In the genomic region with DNA sequence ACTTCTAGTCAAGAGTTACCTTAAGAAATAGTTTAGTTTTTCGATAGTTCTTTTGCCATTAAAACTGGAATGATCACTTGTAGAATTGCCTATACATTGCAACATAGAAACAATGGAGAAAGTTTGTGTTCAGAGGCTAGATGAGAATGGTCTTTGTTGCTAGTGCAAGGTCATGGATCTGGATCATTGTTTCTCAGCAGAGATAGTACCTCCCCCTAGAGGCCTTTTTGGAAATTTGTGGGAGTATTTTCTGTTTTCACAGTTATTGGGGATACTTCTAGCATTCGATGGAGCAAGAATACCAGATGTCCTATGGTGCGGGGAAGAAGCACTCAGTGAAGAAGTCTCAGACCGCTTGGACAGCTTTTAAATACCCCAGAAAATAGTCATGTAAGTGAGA, we compare ENCODE assay signal across 9 cellular contexts.
A peak's percentile ranks its signal among the peaks of the same experiment; 100 is the strongest.
DNase-seq lines count a peak whose midpoint lies in the region; ATAC-seq, FAIRE-seq and TF ChIP-seq lines count a peak whose summit lies in the region.
"Had no signal": no experiment of that assay in that cellular context is flagged by ENCODE, and none has a peak within 500 bp of the region (broad histone marks: within the 10 kb centered on the region; RNA-seq: fewer than 3 reads in every experiment).

No MANE protein-coding gene starts in this region.

- H3K4me3 Mint-ChIP-seq in natural killer cell: no peak overlapping the region

- WGBS in ovary, 3 donors: 66 to 79% (median 73%) methylated on average over 4 of the region's 4 CpGs

- no peak for FAIRE-seq in bronchial epithelial cell (lab: Jason Lieb, UNC)

- TF ChIP-seq CTCF in bronchial epithelial cell (IDR thresholded peaks at IDR 0.05; ENCODE audit: insufficient read depth, low read length, severe bottlenecking) (peak; percentile 58), natural killer cell (IDR thresholded peaks at IDR 0.05) (no peak), ovary (IDR thresholded peaks at IDR 0.05) (no peak)

- DNase-seq in EH (ENCODE audit: low read depth): peak; percentile 55
- peak; percentile 46 to 54 for DNase-seq in Kasumi-1 (lab: John Stamatoyannopoulos, UW)
- peak; percentile 66 for DNase-seq in bronchial epithelial cell (ENCODE audit: low read depth)
- DNase-seq in medulla oblongata (ENCODE audit: extremely low spot score): peak; percentile 16
- no peak for DNase-seq in natural killer cell
- DNase-seq in ovary: no peak
- no peak for DNase-seq in stimulated activated CD4-positive, alpha-beta T cell treated with anti-CD3 and anti-CD28 coated beads, Interleukin-4, amount 100 ng/mL, for 4 hours
- DNase-seq in T1000 (lab: John Stamatoyannopoulos, UW): no peak
- DNase-seq: left colon had no signal

- H3K27ac ChIP-seq in ovary: no peak overlapping the region

- no peak overlapping the region for H3K27ac Mint-ChIP-seq in natural killer cell

- no peaks in the 10 kb centered on the region for H3K36me3 Mint-ChIP-seq in natural killer cell

- TF ChIP-seq EP300 in ovary (IDR thresholded peaks at IDR 0.05): no peak

- no peak overlapping the region for H3K4me3 ChIP-seq in bronchial epithelial cell (ENCODE audit: low read depth, low read length)
- no peak overlapping the region for H3K4me3 ChIP-seq in ovary

- H3K4me1 ChIP-seq in ovary (ENCODE audit: insufficient read depth): no peaks in the 10 kb centered on the region

- no peaks in the 10 kb centered on the region for H3K9me3 Mint-ChIP-seq in natural killer cell

- H3K9me3 ChIP-seq in ovary: no peaks in the 10 kb centered on the region

- no peak for ATAC-seq in natural killer cell
- ATAC-seq: left colon had no signal

- H3K36me3 ChIP-seq in bronchial epithelial cell (ENCODE audit: control insufficient read depth, insufficient read depth, low read length) (no peaks in the 10 kb centered on the region), ovary (no peaks in the 10 kb centered on the region)

- peaks cover 8 to 24% of the 10 kb centered on the region in 2 donors for H3K27me3 Mint-ChIP-seq in natural killer cell (ENCODE audit: low read depth in 2 of 2)

- no peak for TF ChIP-seq POLR2A in ovary (IDR thresholded peaks at IDR 0.05)

- intact Hi-C loops in natural killer cell (cut with micrococcal nuclease) (no loop called here), ovary (cut with DNase I) (no loop called here)

- H3K4me1 Mint-ChIP-seq in natural killer cell: no peaks in the 10 kb centered on the region

- H3K27me3 ChIP-seq in bronchial epithelial cell (ENCODE audit: control insufficient read depth, insufficient read depth, low read length): no peaks in the 10 kb centered on the region
- no peaks in the 10 kb centered on the region for H3K27me3 ChIP-seq in ovary

Comparison
In these comparisons a context has a peak if more than half of its experiments do, and no peak if none do; other contexts are left out.
1. DNase-seq: peak in EH (single experiment), Kasumi-1 (2 of 2), bronchial epithelial cell (single experiment) and medulla oblongata (single experiment); none in natural killer cell (single experiment), ovary (0 of 5), stimulated activated CD4-positive, alpha-beta T cell treated with anti-CD3 and anti-CD28 coated beads, Interleukin-4, amount 100 ng/mL, for 4 hours (0 of 2) and T1000 (single experiment).